In the genomic region with DNA sequence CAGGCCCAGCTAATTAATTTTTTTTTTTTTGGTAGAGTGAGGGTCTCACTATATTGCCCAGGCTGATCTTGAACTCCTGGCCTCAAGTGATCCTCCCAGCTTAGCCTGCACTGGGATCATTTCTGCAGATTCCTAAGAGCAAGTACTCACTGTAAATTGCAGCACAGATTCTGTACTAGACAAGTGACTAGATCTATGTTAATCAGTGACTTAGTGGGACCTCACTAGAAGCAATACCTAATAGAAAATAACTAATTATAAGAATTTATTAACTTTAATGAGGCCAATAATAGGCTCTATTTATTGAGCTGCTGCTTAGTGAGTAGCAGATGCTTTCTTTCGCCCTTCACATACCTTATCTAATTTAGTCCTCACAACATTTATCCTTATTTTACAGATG, we compare ENCODE assay signal across 25 cellular contexts. TPM values are rescaled to one million over a fixed set of nuclear protein-coding genes. Genes with fewer than 3 reads are reported as not detected.
A peak's percentile ranks its signal among the peaks of the same experiment; 100 is the strongest.
DNase-seq lines count a peak whose midpoint lies in the region; ATAC-seq, FAIRE-seq and TF ChIP-seq lines count a peak whose summit lies in the region.
"Had no signal": no experiment of that assay in that cellular context is flagged by ENCODE, and none has a peak within 500 bp of the region (broad histone marks: within the 10 kb centered on the region; RNA-seq: fewer than 3 reads in every experiment).

No MANE protein-coding gene starts in this region.

- ATAC-seq in GM18498 (IDR thresholded peaks at IDR 0.05; ENCODE audit: unreplicated experiment) (peak; percentile 36), GM21423 (IDR thresholded peaks at IDR 0.05; ENCODE audit: unreplicated experiment) (peak; percentile 53), HG02981 (IDR thresholded peaks at IDR 0.05; ENCODE audit: unreplicated experiment) (peak; percentile 46)
- ATAC-seq: activated CD4-positive, alpha-beta T cell treated with anti-CD3 and anti-CD28 coated beads for 36 hours; left cardiac atrium; sciatic nerve; SK-N-SH treated with all-trans-retinoic acid at 6 μM for 48 hours had no signal

- no peak for TF ChIP-seq CTCF in mesothelial cell of epicardium (IDR thresholded peaks at IDR 0.05; ENCODE audit: unreplicated experiment)

- H3K4me3 Mint-ChIP-seq in mesothelial cell of epicardium: no peak overlapping the region
- H3K4me3 Mint-ChIP-seq: activated CD4-positive, alpha-beta T cell treated with anti-CD3 and anti-CD28 coated beads for 36 hours; activated naive CD4-positive, alpha-beta T cell treated with anti-CD3 and anti-CD28 coated beads for 36 hours; endodermal cell had no signal

- H3K9me3 Mint-ChIP-seq in mesothelial cell of epicardium: no peaks in the 10 kb centered on the region
- H3K9me3 Mint-ChIP-seq: endodermal cell had no signal

- H3K36me3 Mint-ChIP-seq in mesothelial cell of epicardium: no peaks in the 10 kb centered on the region

- H3K27me3 Mint-ChIP-seq in mesothelial cell of epicardium (ENCODE audit: low read depth): no peaks in the 10 kb centered on the region
- H3K27me3 Mint-ChIP-seq: activated CD4-positive, alpha-beta T cell treated with anti-CD3 and anti-CD28 coated beads for 36 hours had no signal

- no peak for FAIRE-seq in RCC 7860 (lab: Jason Lieb, UNC)
- FAIRE-seq: bronchial epithelial cell had no signal

- DNase-seq in RCC 7860 (ENCODE audit: low spot score) (peak; percentile 2), SIG-M5 treated with dmso at 0.1 percent for 504 hours (lab: John Stamatoyannopoulos, UW; ENCODE audit: unreplicated experiment) (no peak), mesothelial cell of epicardium (ENCODE audit: low spot score in 2 of 2, unreplicated experiment in 2 of 2) (no peak), HuH-7 (ENCODE audit: low spot score) (no peak)
- DNase-seq in stimulated activated CD4-positive, alpha-beta T cell treated with anti-CD3 and anti-CD28 coated beads, Interleukin-2, amount 100 ng/mL, for 24 hours: no peak
- DNase-seq: activated CD4-positive, alpha-beta T cell treated with anti-CD3 and anti-CD28 coated beads for 36 hours; activated naive CD4-positive, alpha-beta T cell treated with anti-CD3 and anti-CD28 coated beads for 36 hours; amniotic stem cell; colonic mucosa; endodermal cell; foreskin melanocyte; Karpas-422; left cardiac atrium; mammary epithelial cell; NCI-H187; NCI-H69; stimulated activated CD4-positive, alpha-beta T cell treated with anti-CD3 and anti-CD28 coated beads, Interleukin-15, amount 100 ng/mL, for 24 hours; T-helper 2 cell; upper lobe of left lung had no signal

- H3K27ac Mint-ChIP-seq in mesothelial cell of epicardium: no peak overlapping the region
- H3K27ac Mint-ChIP-seq: activated CD4-positive, alpha-beta T cell treated with anti-CD3 and anti-CD28 coated beads for 36 hours; activated naive CD4-positive, alpha-beta T cell treated with anti-CD3 and anti-CD28 coated beads for 36 hours; endodermal cell had no signal

- H3K4me1 Mint-ChIP-seq in mesothelial cell of epicardium: peaks cover 34% of the 10 kb centered on the region

RNA-seq across cellular contexts. Expression of a gene that starts 10.7 kb away (rescaled TPM):
- 0.60 to 1.1 TPM (median 0.90 TPM) in 3 replicates for total RNA-seq in mesothelial cell of epicardium
- total RNA-seq: activated CD4-positive, alpha-beta T cell treated with anti-CD3 and anti-CD28 coated beads for 36 hours; activated naive CD4-positive, alpha-beta T cell treated with anti-CD3 and anti-CD28 coated beads for 36 hours; bronchial epithelial cell had no signal

RNA-seq across cellular contexts. Expression of a gene that starts 11.8 kb away (rescaled TPM):
- total RNA-seq in mesothelial cell of epicardium: 53.1 to 63.2 TPM (median 58.2 TPM) in 3 replicates
